1 cellular context compared by ENCODE assay signal in genomic region chr15:31336943-31337295, GRCh38.
TF ChIP-seq lines count a peak whose summit lies in the region.

No MANE protein-coding gene starts in this region.

TF ChIP-seq in WTC11, 78 proteins besides CTCF, POLR2A, EP300 and RAD21 (continued from another document):
- TF ChIP-seq PRDM15 (CRISPR knock-in tag; IDR thresholded peaks at IDR 0.05) (no peak), ATF1 (CRISPR knock-in tag; IDR thresholded peaks at IDR 0.05) (no peak), JUN (CRISPR knock-in tag; IDR thresholded peaks at IDR 0.05) (no peak), FOXP4 (CRISPR knock-in tag; IDR thresholded peaks at IDR 0.05) (no peak)
